Comparison of ENCODE assay signal across 27 cellular contexts in the genomic region with DNA sequence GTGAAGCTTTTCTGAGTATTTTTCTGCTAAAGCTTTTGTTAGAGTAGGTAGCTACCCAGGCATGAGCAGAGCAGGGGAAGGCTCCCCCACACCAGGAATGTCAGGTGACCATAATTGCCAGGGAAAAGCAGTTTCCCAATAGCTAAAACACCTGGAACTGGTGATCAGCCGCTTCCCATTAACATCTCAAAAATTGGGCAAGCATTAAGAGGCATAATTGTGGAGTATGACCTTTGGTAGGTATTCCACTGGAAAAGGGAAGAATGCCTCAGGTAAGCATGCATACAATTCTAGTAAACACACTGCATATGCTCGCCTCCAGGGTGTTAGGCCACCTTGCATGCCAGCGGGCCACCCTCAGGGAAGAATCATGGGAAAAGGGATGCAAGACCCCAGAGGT.
"Had no signal": no experiment of that assay in that cellular context is flagged by ENCODE, and none has a peak within 500 bp of the region (broad histone marks: within the 10 kb centered on the region; RNA-seq: fewer than 3 reads in every experiment).

No MANE protein-coding gene starts in this region.

- H3K36me3 ChIP-seq: heart right ventricle, lower lobe of right lung, right lobe of liver, transverse colon had no signal

- ATAC-seq: activated CD8-positive, alpha-beta T cell treated with anti-CD3 and anti-CD28 coated beads for 36 hours; activated T-cell treated with anti-CD3 and anti-CD28 coated beads, Interleukin-2, amount 50 U/mL, for 4 hours; activated T-helper 17 cell treated with anti-CD3 and anti-CD28 coated beads, Interleukin-2, amount 50 U/mL, for 72 hours; foreskin keratinocyte; natural killer cell treated with Interleukin-12 subunit alpha and Interleukin-12 subunit beta and Interleukin-15 and Interleukin-18, amount 100 ng/mL, for 72 hours; right lobe of liver; T-helper 17 cell; WTC11 had no signal

- H3K27ac ChIP-seq: foreskin keratinocyte, right lobe of liver, testis had no signal

- H3K4me1 ChIP-seq: right lobe of liver, testis, transverse colon had no signal

- H3K27me3 ChIP-seq: foreskin keratinocyte, right lobe of liver, testis, transverse colon had no signal

- H3K9me3 ChIP-seq: heart right ventricle, lower lobe of right lung, right lobe of liver, SK-N-SH, testis, transverse colon had no signal

- H3K4me3 ChIP-seq: heart right ventricle, lower lobe of right lung, right lobe of liver, smooth muscle cell, testis, transverse colon had no signal

- DNase-seq: activated CD4-positive, alpha-beta T cell treated with anti-CD3 and anti-CD28 coated beads for 1 hour; activated CD4-positive, alpha-beta T cell treated with anti-CD3 and anti-CD28 coated beads, Interleukin-2, amount 10 ng/mL, durations not matched to agents 7 days and 5 days; activated CD8-positive, alpha-beta T cell treated with anti-CD3 and anti-CD28 coated beads for 36 hours; activated gamma-delta T cell treated with Interleukin-2 at 50 U/mL for 16 hours; activated naive CD4-positive, alpha-beta T cell treated with anti-CD3 and anti-CD28 coated beads, Interleukin-2, amount 50 U/mL, for 16 hours; activated T-cell treated with anti-CD3 and anti-CD28 coated beads, Interleukin-2, amount 50 U/mL, for 4 hours; amygdala; central memory CD4-positive, alpha-beta T cell; foreskin keratinocyte; heart right ventricle; lower lobe of right lung; mesendoderm; posterior cingulate gyrus; right lobe of liver; SK-N-SH; stimulated activated CD4-positive, alpha-beta T cell treated with anti-CD3 and anti-CD28 coated beads, Interleukin-15, amount 100 ng/mL, for 24 hours; stimulated activated CD4-positive, alpha-beta T cell treated with anti-CD3 and anti-CD28 coated beads, Interleukin-2, amount 100 ng/mL, for 24 hours; stimulated activated naive CD4-positive, alpha-beta T cell; SW 1271; T-helper 17 cell; T1000; testis; transverse colon had no signal
